Comparison of ENCODE assay signal across 13 cellular contexts in genomic region chr14:92786427-92786756, GRCh38. TPM values are rescaled to one million over a fixed set of nuclear protein-coding genes. Genes with fewer than 3 reads are reported as not detected.
DNase-seq lines count a peak whose midpoint lies in the region; ATAC-seq, FAIRE-seq and TF ChIP-seq lines count a peak whose summit lies in the region.
"Had no signal": no experiment of that assay in that cellular context is flagged by ENCODE, and none has a peak within 500 bp of the region (broad histone marks: within the 10 kb centered on the region; RNA-seq: fewer than 3 reads in every experiment).

No MANE protein-coding gene starts in this region.

- H3K4me3 ChIP-seq in right atrium auricular region (no peak overlapping the region), coronary artery (no peak overlapping the region), pancreas (no peak overlapping the region), spleen (no peak overlapping the region)
- H3K4me3 ChIP-seq: dorsolateral prefrontal cortex had no signal

- no peak for FAIRE-seq in pancreas (lab: Jason Lieb, UNC)
- FAIRE-seq: G401.6, GM12891 had no signal

- TF ChIP-seq CTCF in right atrium auricular region (IDR thresholded peaks at IDR 0.05) (no peak), coronary artery (IDR thresholded peaks at IDR 0.05) (no peak), pancreas (IDR thresholded peaks at IDR 0.05) (no peak), spleen (IDR thresholded peaks at IDR 0.05 in 8 of 11, conservative IDR thresholded peaks at IDR 0.05 in 3 of 11) (no peak)

- H3K36me3 ChIP-seq in right atrium auricular region = no peaks in the 10 kb centered on the region
- H3K36me3 ChIP-seq in pancreas = no peaks in the 10 kb centered on the region
- H3K36me3 ChIP-seq in spleen = no peaks in the 10 kb centered on the region

- H3K27me3 ChIP-seq in right atrium auricular region (no peaks in the 10 kb centered on the region), pancreas (no peaks in the 10 kb centered on the region), spleen (replicated peaks in 1 of 7) (no peaks in the 10 kb centered on the region)
- H3K27me3 ChIP-seq: dorsolateral prefrontal cortex had no signal

- WGBS in pancreas, 2 donors = 92 to 96% methylated on average over 1 of the region's 1 CpG
- WGBS in spleen, 5 donors = 78 to 94% (median 89%) methylated on average over 1 of the region's 1 CpG

- ATAC-seq in pancreas = no peak
- ATAC-seq: activated CD8-positive, alpha-beta T cell treated with anti-CD3 and anti-CD28 coated beads for 36 hours had no signal

- H3K9me3 ChIP-seq in right atrium auricular region (peaks cover 11 to 17% of the 10 kb centered on the region in 2 donors), pancreas (no peaks in the 10 kb centered on the region), spleen (peaks cover 4 to 32% (median 29%) of the 10 kb centered on the region in 8 donors)

- intact Hi-C loops in cardiac septum (cut with DNase I) = no loop called here
- intact Hi-C loops in pancreas (cut with DNase I) = loop anchor here in 1 of 3 donors (10.0 kb wide), 1 partner anchor 72 kb away; no protein-coding TSS in a partner anchor
- intact Hi-C loops in spleen (cut with DNase I; ENCODE audit: low total_unique reads) = no loop called here

- H3K27ac ChIP-seq in right atrium auricular region = peak overlapping the region; percentile 59 to 68
- peak overlapping the region; percentile 56 to 86 for H3K27ac ChIP-seq in coronary artery
- H3K27ac ChIP-seq in pancreas = peak overlapping the region in 3 of 4 donors; percentile 40 to 79 (median 79)
- peak overlapping the region in 3 of 8 donors; percentile 15 to 33 (median 18) for H3K27ac ChIP-seq in spleen
- H3K27ac ChIP-seq: dorsolateral prefrontal cortex had no signal

- no peak for DNase-seq in right atrium auricular region (ENCODE audit: low spot score)
- DNase-seq in cardiac septum (ENCODE audit: low spot score) = no peak
- no peak for DNase-seq in coronary artery (ENCODE audit: low spot score)
- no peak for DNase-seq in pancreas
- no peak for DNase-seq in spleen
- DNase-seq in NK-92 (lab: John Stamatoyannopoulos, UW; ENCODE audit: unreplicated experiment) = no peak
- no peak for DNase-seq in UCSD-AML1 (lab: John Stamatoyannopoulos, UW; ENCODE audit: unreplicated experiment)
- no peak for DNase-seq in stimulated activated CD4-positive, alpha-beta T cell treated with anti-CD3 and anti-CD28 coated beads, Interleukin-4, amount 100 ng/mL, for 1 hour
- DNase-seq: activated CD8-positive, alpha-beta T cell treated with anti-CD3 and anti-CD28 coated beads for 36 hours; dorsolateral prefrontal cortex; NCI-H526 had no signal

- TF ChIP-seq POLR2A in spleen (IDR thresholded peaks at IDR 0.05) = no peak

- peaks cover 0 to 11% of the 10 kb centered on the region in 2 donors for H3K4me1 ChIP-seq in right atrium auricular region
- H3K4me1 ChIP-seq in pancreas = peaks cover 7 to 10% (median 9%) of the 10 kb centered on the region in 3 donors
- peaks cover 0 to 9% (median 0%) of the 10 kb centered on the region in 6 donors for H3K4me1 ChIP-seq in spleen

RNA-seq across cellular contexts. Expression of gene GOLGA5, which starts 7.7 kb away (rescaled TPM):
- 10 to 100 TPM; 24.2 to 28.3 TPM for total RNA-seq in right atrium auricular region
- 24.2 TPM for total RNA-seq in cardiac septum
- 10 to 100 TPM; 12.8 to 19.2 (median 16.8) TPM for total RNA-seq in pancreas
- 10 to 100 TPM; 21.7 to 22.6 TPM for polyA plus RNA-seq in pancreas
- total RNA-seq in spleen = 10 to 100 TPM; 23.1 to 37.0 (median 30.6) TPM
- polyA plus RNA-seq in spleen = 10 to 100 TPM; 16.7 to 22.6 (median 18.8) TPM

RNA-seq across cellular contexts. Expression of gene LGMN, which starts 38.0 kb away (rescaled TPM):
- total RNA-seq in right atrium auricular region (100 to 1,000 TPM in 1 of 2 donors, 10 to 100 TPM in 1; 65.6 to 109 TPM), cardiac septum (81.8 TPM), pancreas (10 to 100 TPM; 18.5 to 60.1 (median 29.1) TPM), spleen (100 to 1,000 TPM; 121 to 270 (median 258) TPM)
- polyA plus RNA-seq in pancreas (10 to 100 TPM; 34.9 to 39.5 TPM), spleen (10 to 100 TPM; 56.6 to 99.7 (median 84.0) TPM)
